ENCODE assay signal across 12 cellular contexts in genomic region chr7:129435414-129435829, GRCh38. TPM values are rescaled to one million over a fixed set of nuclear protein-coding genes. Genes with fewer than 3 reads are reported as not detected.
DNase-seq lines count a peak whose midpoint lies in the region; ATAC-seq, FAIRE-seq and TF ChIP-seq lines count a peak whose summit lies in the region.
"Had no signal": no experiment of that assay in that cellular context is flagged by ENCODE, and none has a peak within 500 bp of the region (broad histone marks: within the 10 kb centered on the region; RNA-seq: fewer than 3 reads in every experiment).

No MANE protein-coding gene starts in this region.

- RAD21 ChIA-PET in GM12878 (lab: Charles Lee; ENCODE audit: unreplicated experiment), result interaction anchor here (1.0 to 1.9 kb wide), 3 partner anchors 57 to 64 kb away, joined by 4 to 10 read pairs (median 8); no protein-coding TSS in a partner anchor

- no peak overlapping the region for H2BK12ac ChIP-seq in mesenchymal stem cell (ENCODE audit: low read length in 2 of 2)

- no TSS peak for BruUV-seq in GM12878 (replicated peaks; lab: Mats Ljungman, UMichigan)

- in situ Hi-C loops in GM12878 (cut with MboI), result no loop called here

- TF ChIP-seq RAD21 in GM12878 (IDR thresholded peaks at IDR 0.05; ENCODE audit: insufficient read depth, low read depth, low read length), result no peak

- H2BK120ac ChIP-seq in mesenchymal stem cell (ENCODE audit: low read depth, low read length), result no peak overlapping the region

- H2BK15ac ChIP-seq in mesenchymal stem cell (ENCODE audit: low read depth, poor library complexity, severe bottlenecking), result no peak overlapping the region

- H4K20me1 ChIP-seq in BLaER1, result peaks cover 5% of the 10 kb centered on the region; the same call in 1 of the 2 replicates
- no peaks in the 10 kb centered on the region for H4K20me1 ChIP-seq in GM12878 (ENCODE audit: control insufficient read depth, insufficient read depth)

- H3K9ac ChIP-seq in BLaER1 (no peak overlapping the region), HUES6 (ENCODE audit: low read length) (peak overlapping the region; percentile 74), GM12878 (ENCODE audit: control insufficient read depth, insufficient read depth, low read length) (no peak overlapping the region), mesenchymal stem cell (ENCODE audit: low read length) (peak overlapping the region; percentile 87)

- H2AFZ ChIP-seq in GM12878 (ENCODE audit: control insufficient read depth, low read depth, low read length), result no peak overlapping the region
- no peak overlapping the region for H2AFZ ChIP-seq in mesenchymal stem cell (ENCODE audit: low read depth, low read length)

- no peak overlapping the region for H4K91ac ChIP-seq in mesenchymal stem cell (ENCODE audit: low read length)

- no peaks in the 10 kb centered on the region for H3K36me3 ChIP-seq in BLaER1
- no peaks in the 10 kb centered on the region for H3K36me3 ChIP-seq in HUES6 (ENCODE audit: control insufficient read depth, insufficient read depth, low read length)
- no peaks in the 10 kb centered on the region for H3K36me3 ChIP-seq in GM12878 (ENCODE audit: control insufficient read depth in 2 of 2, insufficient read depth in 2 of 2, low read length in 1 of 2)
- H3K36me3 ChIP-seq in mesenchymal stem cell (ENCODE audit: control insufficient read depth in 1 of 2, insufficient read depth in 2 of 2, low read depth in 1 of 2, low read length in 2 of 2), result no peaks in the 10 kb centered on the region

- 98% methylated on average over 2 of the region's 2 CpGs for WGBS in GM12878 (ENCODE audit: insufficient coverage, insufficient replicate concordance, low lambda C conversion rate, missing lambda C conversion rate)
- no CpG with 5 or more reads among the region's 2 CpGs for WGBS in mesenchymal stem cell

- TF ChIP-seq CTCF in GM12878 (IDR thresholded peaks at IDR 0.05 in 2 of 3, conservative IDR thresholded peaks at IDR 0.05 in 1 of 3; ENCODE audit: control insufficient read depth in 2 of 3, extremely low read depth in 1 of 3, insufficient read depth in 1 of 3, low read depth in 3 of 3, low read length in 3 of 3), result no peak

- H3K4me1 ChIP-seq in BLaER1, result peaks cover 12% of the 10 kb centered on the region
- H3K4me1 ChIP-seq in HUES6 (ENCODE audit: control insufficient read depth, insufficient read depth, low read length), result peaks cover 18% of the 10 kb centered on the region
- H3K4me1 ChIP-seq in GM12878 (ENCODE audit: control insufficient read depth, insufficient read depth, low read length), result no peaks in the 10 kb centered on the region
- peaks cover 7% of the 10 kb centered on the region for H3K4me1 ChIP-seq in mesenchymal stem cell (ENCODE audit: control insufficient read depth, insufficient read depth, low read depth, low read length)

- DNase-seq in GM12878 (ENCODE audit: low read depth, low spot score) (no peak), mesenchymal stem cell (no peak), GM19238 (ENCODE audit: insufficient read length, low spot score) (no peak), NCI-H1694 treated with DMSO at 0.1 percent for 48 hours (lab: John Stamatoyannopoulos, UW) (no peak), SK-N-DZ (ENCODE audit: low spot score) (no peak)
- DNase-seq: NCI-H1092; stimulated activated CD4-positive, alpha-beta T cell treated with anti-CD3 and anti-CD28 coated beads, Interleukin-12 subunit alpha, Interleukin-12 subunit beta, amount 100 ng/mL, for 4 hours had no signal

- H2BK5ac ChIP-seq in mesenchymal stem cell (ENCODE audit: low read depth, low read length, poor library complexity, severe bottlenecking), result no peak overlapping the region

- H3K4ac ChIP-seq in mesenchymal stem cell (ENCODE audit: low read depth in 1 of 2, low read length in 2 of 2), result no peak overlapping the region

- H3K4me2 ChIP-seq in BLaER1 (peak overlapping the region; percentile 100), GM12878 (ENCODE audit: control insufficient read depth, insufficient read depth) (peak overlapping the region; percentile 97), mesenchymal stem cell (ENCODE audit: low read length, poor library complexity, severe bottlenecking) (peak overlapping the region; percentile 20)

- H3K27ac ChIP-seq in BLaER1, result no peak overlapping the region
- H3K27ac ChIP-seq in HUES6 (ENCODE audit: low read depth, low read length), result no peak overlapping the region
- no peak overlapping the region for H3K27ac ChIP-seq in GM12878 (ENCODE audit: control insufficient read depth, insufficient read depth)
- H3K27ac ChIP-seq in mesenchymal stem cell (ENCODE audit: low read length, poor library complexity, severe bottlenecking), result no peak overlapping the region
- H3K27ac ChIP-seq: epithelial cell of prostate had no signal

- H3K79me2 ChIP-seq in GM12878 (ENCODE audit: control insufficient read depth, insufficient read depth, low read length), result no peaks in the 10 kb centered on the region

- TF ChIP-seq POLR2A in GM12878 (IDR thresholded peaks at IDR 0.05; ENCODE audit: low read depth, low read length), result no peak

- intact Hi-C loops in GM12878 (cut with micrococcal nuclease; ENCODE audit: unreplicated experiment), result no loop called here

- SMC1A ChIA-PET in GM12878 (lab: Charles Lee; ENCODE audit: uncharacterized antibody, unreplicated experiment), result interaction anchor here (1.4 to 2.4 kb wide), 4 partner anchors 10 to 68 kb away, joined by 4 to 12 read pairs (median 6); no protein-coding TSS in a partner anchor

- ATAC-seq in GM12878 (no peak), HG03175 (IDR thresholded peaks at IDR 0.05; ENCODE audit: unreplicated experiment) (no peak)

- H4K8ac ChIP-seq in mesenchymal stem cell (ENCODE audit: low read length), result no peak overlapping the region

- CTCF ChIA-PET in GM12878 (lab: Yijun Ruan, JAX), result interaction anchor here (1.4 kb wide), 1 partner anchor 67 kb away, joined by 4 read pairs; no protein-coding TSS in a partner anchor

- H3K23ac ChIP-seq in mesenchymal stem cell (ENCODE audit: low read length in 2 of 2), result no peak overlapping the region

- H2AK5ac ChIP-seq in mesenchymal stem cell (ENCODE audit: low read length, severe bottlenecking), result no peak overlapping the region

- H3K27me3 ChIP-seq in BLaER1 (peaks cover 43% of the 10 kb centered on the region), HUES6 (ENCODE audit: control insufficient read depth, insufficient read depth, low read length) (peaks cover 23% of the 10 kb centered on the region), GM12878 (replicated peaks in 1 of 2; ENCODE audit: control insufficient read depth in 2 of 2, insufficient read depth in 2 of 2, low read length in 1 of 2) (no peaks in the 10 kb centered on the region), mesenchymal stem cell (ENCODE audit: control insufficient read depth in 1 of 2, insufficient read depth in 1 of 2, low read length in 2 of 2) (peaks cover 8 to 21% of the 10 kb centered on the region in 2 experiments)

- FAIRE-seq in GM12878 (lab: Jason Lieb, UNC), result no peak
- FAIRE-seq: TTC549 had no signal

- no peak overlapping the region for H3K18ac ChIP-seq in mesenchymal stem cell (ENCODE audit: low read depth in 1 of 2, low read length in 2 of 2)

- no peaks in the 10 kb centered on the region for H3K9me3 ChIP-seq in BLaER1
- no peaks in the 10 kb centered on the region for H3K9me3 ChIP-seq in HUES6 (ENCODE audit: control insufficient read depth, insufficient read depth, low read depth, low read length)
- no peaks in the 10 kb centered on the region for H3K9me3 ChIP-seq in GM12878 (replicated peaks; ENCODE audit: control insufficient read depth, insufficient read depth, low read length)
- no peaks in the 10 kb centered on the region for H3K9me3 ChIP-seq in mesenchymal stem cell (ENCODE audit: control insufficient read depth, low read length)

- peaks cover 3% of the 10 kb centered on the region for H3K79me1 ChIP-seq in mesenchymal stem cell (replicated peaks; ENCODE audit: low read length, poor library complexity, severe bottlenecking)

- TF ChIP-seq EP300 in GM12878 (IDR thresholded peaks at IDR 0.05; ENCODE audit: borderline replicate concordance in 1 of 2, control insufficient read depth in 1 of 2, low read depth in 2 of 2, low read length in 2 of 2), result no peak

- peak overlapping the region; percentile 78; the same call in 1 of the 2 replicates for H3K4me3 ChIP-seq in BLaER1
- peak overlapping the region; percentile 71 for H3K4me3 ChIP-seq in HUES6 (ENCODE audit: low read depth, low read length)
- peak overlapping the region; percentile 95 for H3K4me3 ChIP-seq in GM12878
- peak overlapping the region in 1 of 2 experiments; percentile 89 for H3K4me3 ChIP-seq in mesenchymal stem cell (ENCODE audit: insufficient read depth in 1 of 2, low read depth in 1 of 2, low read length in 2 of 2)

- H3K14ac ChIP-seq in mesenchymal stem cell (ENCODE audit: low read length in 2 of 2), result no peak overlapping the region

- POLR2A ChIA-PET in GM12878 (lab: Charles Lee), result interaction anchor here (1.6 kb wide), 1 partner anchor 68 kb away, joined by 5 read pairs; no protein-coding TSS in a partner anchor

TF ChIP-seq in GM12878, 131 proteins besides CTCF, POLR2A, EP300 and RAD21 (continues in another document):
- no peak for TF ChIP-seq RUNX3 (IDR thresholded peaks at IDR 0.05; ENCODE audit: low read length)
- no peak for TF ChIP-seq ZNF207 (IDR thresholded peaks at IDR 0.05; ENCODE audit: borderline replicate concordance)
- TF ChIP-seq BHLHE40 (IDR thresholded peaks at IDR 0.05; ENCODE audit: borderline replicate concordance in 1 of 2, low read depth in 2 of 2, low read length in 1 of 2), result no peak
- no peak for TF ChIP-seq CBX5 (IDR thresholded peaks at IDR 0.05; ENCODE audit: low read depth)

RNA-seq across cellular contexts. Expression of gene STRIP2, which starts 1.2 kb away (rescaled TPM):
- 2.0 and 2.9 TPM in 2 replicates for total RNA-seq in GM12878 (2013; cell fraction: nucleolus; rRNA removed)
- total RNA-seq in GM12878 (2014; rRNA removed) (1.7 and 1.9 TPM in 2 replicates), GM12878 (2014; rRNA removed; fragmentation: Illumina TruSeq; extraction: Trizol) (1.1 and 1.5 TPM in 2 replicates), GM12878 (2021) (1.7 and 1.8 TPM in 2 replicates)
- 0.67 TPM for polyA plus RNA-seq in GM12878 (2011; ENCODE audit: low read depth)
- polyA plus RNA-seq in GM12878 (2011; rRNA removed) (5.4 and 5.8 TPM in 2 replicates), GM12878 (2014; fragmentation: Illumina TruSeq; extraction: Trizol) (1.2 and 1.8 TPM in 2 replicates), GM12878 (2014; fragmentation: Nextera tagmentation; extraction: Ambion mirVana) (under 1 TPM; 0.48 to 0.58 TPM), GM12878 (2014; rRNA removed) (1.5 and 2.5 TPM in 2 replicates), GM12878 (2016; fragmentation: Nextera tagmentation; extraction: Ambion mirVana) (1 to 10 TPM; 3.0 to 3.2 TPM)
- 3.4 and 4.1 TPM in 2 replicates for polyA plus RNA-seq in GM12878 (2011; cell fraction: cytosol; rRNA removed)
- 19.7 and 21.9 TPM in 2 replicates for polyA plus RNA-seq in GM12878 (2011; cell fraction: nucleus; rRNA removed)
- 0.93 and 0.96 TPM in 2 replicates for polyA plus RNA-seq in GM12878 (2012)
- polyA minus RNA-seq in GM12878 (2011; rRNA and poly(A)+ RNA removed), result 5.4 and 5.6 TPM in 2 replicates
- 1.7 and 2.2 TPM in 2 replicates for polyA minus RNA-seq in GM12878 (2011; cell fraction: cytosol; rRNA and poly(A)+ RNA removed)
- polyA minus RNA-seq in GM12878 (2011; cell fraction: nucleus; rRNA and poly(A)+ RNA removed), result 5.4 and 7.4 TPM in 2 replicates
- polyA plus RNA-seq in mesenchymal stem cell (2013, experiment 1 of 2), result 0.76 TPM
- polyA plus RNA-seq in mesenchymal stem cell (2013, experiment 2 of 2), result 0.93 TPM
- polyA plus RNA-seq in SK-N-DZ (2014; cell fraction: cytosol; rRNA removed), result 9.4 TPM in 2 replicates
- polyA plus RNA-seq in SK-N-DZ (2014; cell fraction: nucleus; rRNA removed), result 28.5 and 45.2 TPM in 2 replicates

Comparison
In these comparisons a context has a peak if more than half of its experiments do, and no peak if none do; other contexts are left out.
1. H3K4me2 ChIP-seq: peak in every context shown above with its lines; median percentile 100 in BLaER1; 97 in GM12878; 20 in mesenchymal stem cell.
2. H3K9ac ChIP-seq: peak in HUES6 (single experiment) and mesenchymal stem cell (single experiment); none in BLaER1 (single experiment) and GM12878 (single experiment).